Comparison of ENCODE assay signal across 8 cellular contexts in genomic region chr1:66929691-66929998, GRCh38. TPM values are rescaled to one million over a fixed set of nuclear protein-coding genes. Genes with fewer than 3 reads are reported as not detected.
DNase-seq lines count a peak whose midpoint lies in the region; ATAC-seq and TF ChIP-seq lines count a peak whose summit lies in the region.

No MANE protein-coding gene starts in this region.

- POLR2A ChIA-PET in activated CD4-positive, alpha-beta memory T cell treated with anti-CD3 and anti-CD28 coated beads, Interleukin-2, amount 10 ng/mL, durations not matched to agents 7 days and 5 days (lab: Charles Lee): interaction anchor here (0.6 to 1.9 kb wide), 16 partner anchors 10 to 756 kb away, joined by 3 to 12 read pairs (median 5); partner anchors contain the start of genes GADD45A, IL12RB2, SERBP1 and SLC35D1

- H3K4me3 ChIP-seq in HAP-1 (peak overlapping the region; percentile 78), hepatocyte (peak overlapping the region; percentile 33), skin epidermis (peak overlapping the region; percentile 61 to 93 (median 76))

- in situ Hi-C loops in HAP-1 (cut with MboI; ENCODE audit: low sequenced_read_pairs): no loop called here

- peaks cover 37% of the 10 kb centered on the region for H3K36me3 Mint-ChIP-seq in activated CD4-positive, alpha-beta memory T cell treated with anti-CD3 and anti-CD28 coated beads, Interleukin-2, amount 10 ng/mL, durations not matched to agents 7 days and 5 days (ENCODE audit: low read depth)

- H3K4me1 ChIP-seq in HAP-1 (peaks cover 41% of the 10 kb centered on the region), hepatocyte (ENCODE audit: insufficient read depth) (peaks cover 26% of the 10 kb centered on the region)

- no peak for TF ChIP-seq CTCF in hepatocyte (IDR thresholded peaks at IDR 0.05; ENCODE audit: poor library complexity)

- H3K9me3 Mint-ChIP-seq in activated CD4-positive, alpha-beta memory T cell treated with anti-CD3 and anti-CD28 coated beads, Interleukin-2, amount 10 ng/mL, durations not matched to agents 7 days and 5 days: no peaks in the 10 kb centered on the region

- CTCF ChIA-PET in activated CD4-positive, alpha-beta memory T cell treated with anti-CD3 and anti-CD28 coated beads, Interleukin-2, amount 10 ng/mL, durations not matched to agents 7 days and 5 days (lab: Charles Lee): no interaction called here

- DNase-seq in HAP-1 (ENCODE audit: low spot score in 2 of 2) (no peak), hepatocyte (ENCODE audit: low spot score) (no peak), NCI-H1092 treated with DMSO at 0.1 percent for 48 hours (lab: John Stamatoyannopoulos, UW) (no peak), SKM-1 treated with dmso at 0.1 percent for 144 hours (lab: John Stamatoyannopoulos, UW; ENCODE audit: unreplicated experiment) (no peak)
- no peak for DNase-seq in activated CD4-positive, alpha-beta memory T cell treated with anti-CD3 and anti-CD28 coated beads, Interleukin-2, amount 10 ng/mL, durations not matched to agents 7 days and 5 days

- H3K4me1 Mint-ChIP-seq in activated CD4-positive, alpha-beta memory T cell treated with anti-CD3 and anti-CD28 coated beads, Interleukin-2, amount 10 ng/mL, durations not matched to agents 7 days and 5 days: peaks cover 57% of the 10 kb centered on the region

- H3K27me3 Mint-ChIP-seq in activated CD4-positive, alpha-beta memory T cell treated with anti-CD3 and anti-CD28 coated beads, Interleukin-2, amount 10 ng/mL, durations not matched to agents 7 days and 5 days: no peaks in the 10 kb centered on the region

- peak overlapping the region; percentile 53 for H2AFZ ChIP-seq in hepatocyte

- no peak for ATAC-seq in GM19395 (IDR thresholded peaks at IDR 0.05; ENCODE audit: unreplicated experiment)
- ATAC-seq in HG02884 (IDR thresholded peaks at IDR 0.05; ENCODE audit: unreplicated experiment): no peak

- H3K27ac ChIP-seq in hepatocyte (peak overlapping the region; percentile 98), skin epidermis (peak overlapping the region; percentile 85 to 98 (median 95))

- H3K79me2 ChIP-seq in hepatocyte: peaks cover 76% of the 10 kb centered on the region

- H3K9me3 ChIP-seq in HAP-1: no peaks in the 10 kb centered on the region
- H3K9me3 ChIP-seq in hepatocyte (ENCODE audit: low read depth): no peaks in the 10 kb centered on the region

- peak overlapping the region; percentile 73 for H3K4me2 ChIP-seq in hepatocyte

- H3K36me3 ChIP-seq in HAP-1 (replicated peaks): no peaks in the 10 kb centered on the region
- no peaks in the 10 kb centered on the region for H3K36me3 ChIP-seq in hepatocyte (replicated peaks; ENCODE audit: insufficient read depth, low read depth)

- H3K4me3 Mint-ChIP-seq in activated CD4-positive, alpha-beta memory T cell treated with anti-CD3 and anti-CD28 coated beads, Interleukin-2, amount 10 ng/mL, durations not matched to agents 7 days and 5 days: peak overlapping the region; percentile 82

- WGBS in hepatocyte (ENCODE audit: low lambda C conversion rate, missing lambda C conversion rate): 38% methylated on average over 9 of the region's 9 CpGs

- peaks cover 25% of the 10 kb centered on the region for H4K20me1 ChIP-seq in hepatocyte (ENCODE audit: insufficient read depth, poor library complexity, severe bottlenecking)

- H3K9me2 ChIP-seq in hepatocyte (replicated peaks; ENCODE audit: insufficient read depth): no peaks in the 10 kb centered on the region

- H3K27me3 ChIP-seq in HAP-1 (ENCODE audit: low read depth) (no peaks in the 10 kb centered on the region), hepatocyte (no peaks in the 10 kb centered on the region)

- peak overlapping the region; percentile 77 for H3K27ac Mint-ChIP-seq in activated CD4-positive, alpha-beta memory T cell treated with anti-CD3 and anti-CD28 coated beads, Interleukin-2, amount 10 ng/mL, durations not matched to agents 7 days and 5 days

RNA-seq across cellular contexts. Expression of gene MIER1, which starts 4.9 kb away (rescaled TPM):
- 10 to 100 TPM; 61.7 to 62.0 TPM for total RNA-seq in activated CD4-positive, alpha-beta memory T cell treated with anti-CD3 and anti-CD28 coated beads, Interleukin-2, amount 10 ng/mL, durations not matched to agents 7 days and 5 days
- 41.9 and 42.2 TPM in 2 replicates for total RNA-seq in hepatocyte
- polyA plus RNA-seq in hepatocyte: 17.9 and 19.3 TPM in 2 replicates

RNA-seq across cellular contexts. Expression of gene DNAI4, which starts 5.0 kb away (rescaled TPM):
- 1 to 10 TPM; 1.4 to 2.7 TPM for total RNA-seq in activated CD4-positive, alpha-beta memory T cell treated with anti-CD3 and anti-CD28 coated beads, Interleukin-2, amount 10 ng/mL, durations not matched to agents 7 days and 5 days
- total RNA-seq in hepatocyte: 5.9 and 7.6 TPM in 2 replicates
- polyA plus RNA-seq in hepatocyte: 2.9 and 3.1 TPM in 2 replicates
